26 cellular contexts compared by ENCODE assay signal in the genomic region with DNA sequence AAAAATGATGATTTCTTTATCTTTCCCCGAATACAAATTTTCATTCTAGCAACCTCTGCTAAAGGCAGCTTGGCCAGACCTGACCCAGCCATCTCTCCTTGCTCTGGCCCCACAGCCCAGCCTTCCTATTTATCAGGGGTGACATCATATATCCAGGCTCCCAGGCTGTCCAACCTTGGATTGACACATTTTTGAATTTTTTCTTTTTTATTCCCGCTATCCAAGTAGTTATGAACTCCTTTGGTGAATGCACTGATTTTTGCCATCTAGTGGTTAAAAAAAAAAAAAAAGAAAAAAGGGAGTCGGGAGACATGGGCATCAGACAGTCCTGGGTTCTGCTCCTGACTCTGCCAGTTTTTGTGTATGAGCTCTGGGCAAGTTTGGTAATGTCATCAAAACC.
A peak's percentile ranks its signal among the peaks of the same experiment; 100 is the strongest.
DNase-seq lines count a peak whose midpoint lies in the region; ATAC-seq, FAIRE-seq and TF ChIP-seq lines count a peak whose summit lies in the region.
"Had no signal": no experiment of that assay in that cellular context is flagged by ENCODE, and none has a peak within 500 bp of the region (broad histone marks: within the 10 kb centered on the region; RNA-seq: fewer than 3 reads in every experiment).

No MANE protein-coding gene starts in this region.

- POLR2A ChIA-PET in OCI-LY7 (lab: Charles Lee): interaction anchor here (1.1 kb wide), 1 partner anchor 22 kb away, joined by 4 read pairs; no protein-coding TSS in a partner anchor

- ATAC-seq in left cardiac atrium: no peak
- no peak for ATAC-seq in HG02870 (IDR thresholded peaks at IDR 0.05; ENCODE audit: unreplicated experiment)
- ATAC-seq: WTC11 had no signal

- TF ChIP-seq CTCF in cardiac muscle cell (IDR thresholded peaks at IDR 0.05; ENCODE audit: low read depth, low read length) (peak; percentile 10), OCI-LY7 (conservative IDR thresholded peaks at IDR 0.05; ENCODE audit: low read length) (peak; percentile 54), endodermal cell (conservative IDR thresholded peaks at IDR 0.05) (peak; percentile 31), kidney (IDR thresholded peaks at IDR 0.05; ENCODE audit: borderline replicate concordance, extremely low read depth, insufficient read depth) (no peak), uterus (IDR thresholded peaks at IDR 0.05) (no peak)

- CTCF ChIA-PET in OCI-LY7 (lab: Charles Lee; ENCODE audit: unreplicated experiment): interaction anchor here (0.7 kb wide), 1 partner anchor 61 kb away, joined by 3 read pairs; no protein-coding TSS in a partner anchor

- no peak overlapping the region for H2AFZ ChIP-seq in OCI-LY7 (ENCODE audit: low read length)

- H3K9me2 ChIP-seq in OCI-LY7 (ENCODE audit: insufficient read depth, low read length): no peaks in the 10 kb centered on the region

- DNase-seq in cardiac muscle cell (ENCODE audit: low read depth in 1 of 2, low spot score in 1 of 2): no peak
- DNase-seq in left cardiac atrium: no peak
- DNase-seq in OCI-LY7 (ENCODE audit: low spot score): no peak
- DNase-seq in endodermal cell: no peak
- DNase-seq in NOMO-1 treated with DMSO at 0.1 percent for 48 hours (lab: John Stamatoyannopoulos, UW; ENCODE audit: unreplicated experiment): no peak
- no peak for DNase-seq in kidney
- no peak for DNase-seq in uterus
- DNase-seq: activated CD4-positive, alpha-beta T cell treated with anti-CD3 and anti-CD28 coated beads, Interleukin-2, amount 50 U/mL, for 48 hours; activated gamma-delta T cell; C1 segment of cervical spinal cord; effector memory CD4-positive, alpha-beta T cell; esophagus squamous epithelium; MV-4-11; NCI-H1694 treated with DMSO at 0.1 percent for 48 hours; NCI-H774; OCI-M1; tibial artery had no signal

- no peak overlapping the region for H3K27ac ChIP-seq in cardiac muscle cell
- no peak overlapping the region for H3K27ac ChIP-seq in OCI-LY7 (ENCODE audit: low read depth, low read length, poor library complexity, severe bottlenecking)
- no peak overlapping the region for H3K27ac ChIP-seq in endodermal cell (ENCODE audit: low read depth, low read length)
- no peak overlapping the region for H3K27ac ChIP-seq in kidney (ENCODE audit: low read depth in 2 of 2, low read length in 2 of 2)
- H3K27ac ChIP-seq in uterus: no peak overlapping the region
- H3K27ac ChIP-seq: esophagus squamous epithelium, tibial artery had no signal

- H3K4me1 Mint-ChIP-seq in endodermal cell: peaks cover 4% of the 10 kb centered on the region

- H3K36me3 Mint-ChIP-seq in endodermal cell (ENCODE audit: low read depth): no peaks in the 10 kb centered on the region
- H3K36me3 Mint-ChIP-seq: brain, memory B cell, WTC11 had no signal

- peaks cover 63% of the 10 kb centered on the region for H3K27me3 Mint-ChIP-seq in endodermal cell (ENCODE audit: insufficient read depth)

- H3K27me3 ChIP-seq in cardiac muscle cell (no peaks in the 10 kb centered on the region), endodermal cell (ENCODE audit: control insufficient read depth, insufficient read depth, low read length, poor library complexity, severe bottlenecking) (peaks cover 61% of the 10 kb centered on the region), uterus (no peaks in the 10 kb centered on the region)
- H3K27me3 ChIP-seq: tibial artery had no signal

- no peak for FAIRE-seq in kidney (lab: Jason Lieb, UNC)
- FAIRE-seq: A204.1, colon, D721Med, H1 had no signal

- no peak overlapping the region for H3K27ac Mint-ChIP-seq in endodermal cell
- H3K27ac Mint-ChIP-seq: memory B cell; stimulated activated naive CD8-positive, alpha-beta T cell treated with anti-CD3 and anti-CD28 coated beads, Interleukin-15, Interleukin-2, amounts not matched to agents 100 ng/mL and 50 ng/mL, for 24 hours; WTC11 had no signal

- H3K9me3 ChIP-seq in cardiac muscle cell (ENCODE audit: low read depth) (no peaks in the 10 kb centered on the region), OCI-LY7 (ENCODE audit: low read length) (no peaks in the 10 kb centered on the region), endodermal cell (ENCODE audit: control insufficient read depth, low read length) (no peaks in the 10 kb centered on the region), kidney (ENCODE audit: control insufficient read depth in 1 of 2, low read length in 2 of 2) (no peaks in the 10 kb centered on the region), uterus (no peaks in the 10 kb centered on the region)
- H3K9me3 ChIP-seq: esophagus squamous epithelium, tibial artery had no signal

- no peak overlapping the region for H3K9ac ChIP-seq in endodermal cell (ENCODE audit: extremely low read depth, low read length, poor library complexity, severe bottlenecking)
- H3K9ac ChIP-seq in kidney (ENCODE audit: low read length in 2 of 2): no peak overlapping the region

- H3K4me3 Mint-ChIP-seq in endodermal cell: no peak overlapping the region
- H3K4me3 Mint-ChIP-seq: brain; memory B cell; stimulated activated naive CD8-positive, alpha-beta T cell treated with anti-CD3 and anti-CD28 coated beads, Interleukin-15, Interleukin-2, amounts not matched to agents 100 ng/mL and 50 ng/mL, for 24 hours; WTC11 had no signal

- WGBS in endodermal cell (ENCODE audit: insufficient coverage in 1 of 2, insufficient read length in 1 of 2), 2 experiments: 89 to 100% methylated on average over 1 to 3 of the region's 3 CpGs

- H3K36me3 ChIP-seq in cardiac muscle cell (no peaks in the 10 kb centered on the region), OCI-LY7 (ENCODE audit: insufficient read depth, low read length) (no peaks in the 10 kb centered on the region), endodermal cell (ENCODE audit: control insufficient read depth, insufficient read depth, low read length) (no peaks in the 10 kb centered on the region), kidney (ENCODE audit: control insufficient read depth in 1 of 2, insufficient read depth in 2 of 2, low read length in 2 of 2) (no peaks in the 10 kb centered on the region), uterus (no peaks in the 10 kb centered on the region)
- H3K36me3 ChIP-seq: esophagus squamous epithelium, tibial artery had no signal

- H3K4me3 ChIP-seq in cardiac muscle cell (no peak overlapping the region), OCI-LY7 (ENCODE audit: low read depth, low read length, poor library complexity, severe bottlenecking) (no peak overlapping the region), endodermal cell (ENCODE audit: low read length) (no peak overlapping the region), kidney (ENCODE audit: low read length in 2 of 2) (no peak overlapping the region), uterus (no peak overlapping the region)
- H3K4me3 ChIP-seq: esophagus squamous epithelium, tibial artery had no signal

- H3K79me2 ChIP-seq in OCI-LY7 (ENCODE audit: insufficient read depth, low read depth, low read length): no peaks in the 10 kb centered on the region

- intact Hi-C loops in left cardiac atrium (cut with DNase I) (no loop called here), OCI-LY7 (cut with micrococcal nuclease; ENCODE audit: unreplicated experiment) (no loop called here), kidney (cut with DNase I) (no loop called here), uterus (cut with DNase I; ENCODE audit: low total_unique reads) (no loop called here)

- BruUV-seq in OCI-LY7 (replicated peaks; lab: Mats Ljungman, UMichigan): no TSS peak

- no peaks in the 10 kb centered on the region for H3K9me3 Mint-ChIP-seq in endodermal cell
- H3K9me3 Mint-ChIP-seq: brain; stimulated activated naive CD8-positive, alpha-beta T cell treated with anti-CD3 and anti-CD28 coated beads, Interleukin-15, Interleukin-2, amounts not matched to agents 100 ng/mL and 50 ng/mL, for 24 hours had no signal

- H3K4me1 ChIP-seq in cardiac muscle cell (ENCODE audit: low read depth) (peaks cover 4% of the 10 kb centered on the region), OCI-LY7 (ENCODE audit: insufficient read depth, low read length, poor library complexity, severe bottlenecking) (no peaks in the 10 kb centered on the region), endodermal cell (ENCODE audit: control insufficient read depth, insufficient read depth, low read length) (no peaks in the 10 kb centered on the region), kidney (ENCODE audit: control insufficient read depth in 1 of 2, insufficient read depth in 1 of 2, low read depth in 1 of 2, low read length in 2 of 2) (no peaks in the 10 kb centered on the region), uterus (no peaks in the 10 kb centered on the region)
- H3K4me1 ChIP-seq: esophagus squamous epithelium, tibial artery had no signal

- no peak for TF ChIP-seq POLR2A in uterus (IDR thresholded peaks at IDR 0.05)

- no peaks in the 10 kb centered on the region for H4K20me1 ChIP-seq in OCI-LY7 (ENCODE audit: insufficient read depth, low read length)

- H3K4me2 ChIP-seq in OCI-LY7 (ENCODE audit: low read length): no peak overlapping the region

Comparison
In these comparisons a context has a peak if more than half of its experiments do, and no peak if none do; other contexts are left out.
1. CTCF ChIP-seq: peak in cardiac muscle cell (single experiment), OCI-LY7 (single experiment) and endodermal cell (single experiment); none in kidney (single experiment) and uterus (0 of 4).